23 cellular contexts compared by ENCODE assay signal in genomic region chr14:35853225-35853624, GRCh38.
"Had no signal": no experiment of that assay in that cellular context is flagged by ENCODE, and none has a peak within 500 bp of the region (broad histone marks: within the 10 kb centered on the region; RNA-seq: fewer than 3 reads in every experiment).

No MANE protein-coding gene starts in this region.

- DNase-seq: IMR-90, Karpas-422, KG1, MG63, NCI-H1092, NCI-H1105 treated with DMSO at 0.1 percent for 48 hours, NCI-H1417 treated with DMSO at 0.1 percent for 48 hours, NCI-H146, NCI-H1694 treated with DMSO at 0.1 percent for 48 hours, NCI-H1930, NCI-H2081, NCI-H2227 treated with DMSO at 0.1 percent for 48 hours, NCI-H524, NCI-H526 treated with DMSO at 0.1 percent for 48 hours, NCI-H774, Right ventricle myocardium superior, RPMI8226, SIG-M5, SW 1271, T-cell had no signal

- H3K27ac ChIP-seq: SJSA1, SK-N-MC had no signal

- H3K27me3 ChIP-seq: MG63, SJSA1 had no signal

- H3K36me3 ChIP-seq: MG63 had no signal

- H3K9me3 ChIP-seq: MG63 had no signal

- H3K4me3 ChIP-seq: MG63, SJSA1, SK-N-MC had no signal

- H3K4me1 ChIP-seq: SJSA1 had no signal

- ATAC-seq: T-cell had no signal

- FAIRE-seq: RCC 7860 had no signal
